In genomic region chr17:81443269-81443668, GRCh38 we compare ENCODE assay signal across 2 cellular contexts.
A peak's percentile ranks its signal among the peaks of the same experiment; 100 is the strongest.
TF ChIP-seq lines count a peak whose summit lies in the region.

No MANE protein-coding gene starts in this region.

TF ChIP-seq in HepG2, 621 proteins besides CTCF, POLR2A, EP300 and RAD21:
- TF ChIP-seq TEF (CRISPR knock-in tag; IDR thresholded peaks at IDR 0.05), result no peak
- 0 out of 2 replicates have a peak, but pooled peaks have one; percentile 16 for TF ChIP-seq MTA1 (CRISPR knock-in tag; IDR thresholded peaks at IDR 0.05; ENCODE audit: borderline replicate concordance)

TF ChIP-seq in H1, 55 proteins besides CTCF, POLR2A, EP300 and RAD21:
- TF ChIP-seq YY1 (IDR thresholded peaks at IDR 0.05; ENCODE audit: low read depth, low read length) (no peak), TAF1 (IDR thresholded peaks at IDR 0.05; ENCODE audit: low read depth, low read length) (no peak), E2F6 (IDR thresholded peaks at IDR 0.05) (no peak), SRF (IDR thresholded peaks at IDR 0.05; ENCODE audit: low read depth, low read length) (no peak), BRCA1 (IDR thresholded peaks at IDR 0.05; ENCODE audit: low read depth, low read length) (no peak), MAX (IDR thresholded peaks at IDR 0.05) (no peak), CHD7 (IDR thresholded peaks at IDR 0.05; ENCODE audit: insufficient replicate concordance, low read length) (no peak), CHD2 (IDR thresholded peaks at IDR 0.05; ENCODE audit: low read length) (no peak), CHD1 (IDR thresholded peaks at IDR 0.05; ENCODE audit: low read depth, low read length) (no peak)
